In genomic region chr5:68265347-68265746, GRCh38 we compare ENCODE assay signal across 11 cellular contexts. TPM values are rescaled to one million over a fixed set of nuclear protein-coding genes. Genes with fewer than 3 reads are reported as not detected.
DNase-seq lines count a peak whose midpoint lies in the region; ATAC-seq, FAIRE-seq and TF ChIP-seq lines count a peak whose summit lies in the region.
"Had no signal": no experiment of that assay in that cellular context is flagged by ENCODE, and none has a peak within 500 bp of the region (broad histone marks: within the 10 kb centered on the region; RNA-seq: fewer than 3 reads in every experiment).

No MANE protein-coding gene starts in this region.

- H3K9me3 Mint-ChIP-seq in activated naive CD8-positive, alpha-beta T cell treated with anti-CD3 and anti-CD28 coated beads, Interleukin-2, amount 50 U/mL, for 24 hours, result no peaks in the 10 kb centered on the region

- H3K9me1 ChIP-seq in keratinocyte (ENCODE audit: control insufficient read depth, extremely low read depth, insufficient read depth, low read length), result no peaks in the 10 kb centered on the region

- H4K20me1 ChIP-seq in keratinocyte (ENCODE audit: control insufficient read depth, extremely low read depth, insufficient read depth, low read length), result no peaks in the 10 kb centered on the region

- ATAC-seq in activated naive CD8-positive, alpha-beta T cell treated with anti-CD3 and anti-CD28 coated beads, Interleukin-2, amount 50 U/mL, for 24 hours, result no peak

- H3K27ac ChIP-seq in keratinocyte (ENCODE audit: control insufficient read depth, insufficient read depth, low read length) (peak overlapping the region; percentile 10), small intestine (ENCODE audit: low read depth in 1 of 2, low read length in 1 of 2) (peak overlapping the region; percentile 51 to 78), caudate nucleus (ENCODE audit: low read depth, low read length) (no peak overlapping the region)

- peaks cover 33% of the 10 kb centered on the region for H3K79me2 ChIP-seq in keratinocyte (ENCODE audit: control insufficient read depth, insufficient read depth, low read length)

- no peak overlapping the region for H3K4me3 Mint-ChIP-seq in activated naive CD8-positive, alpha-beta T cell treated with anti-CD3 and anti-CD28 coated beads, Interleukin-2, amount 50 U/mL, for 24 hours

- DNase-seq in GM12892 (ENCODE audit: insufficient read length), result no peak
- no peak for DNase-seq in activated naive CD8-positive, alpha-beta T cell treated with anti-CD3 and anti-CD28 coated beads, Interleukin-2, amount 50 U/mL, for 24 hours
- no peak for DNase-seq in keratinocyte (ENCODE audit: low read depth, low spot score)
- DNase-seq in small intestine, result no peak
- DNase-seq in HAP-1 (ENCODE audit: low spot score in 2 of 2), result no peak
- no peak for DNase-seq in glomerular visceral epithelial cell (ENCODE audit: extremely low spot score)
- DNase-seq in caudate nucleus (lab: John Stamatoyannopoulos, UW), result no peak
- no peak for DNase-seq in Ammon's horn (ENCODE audit: low spot score)
- DNase-seq: activated CD8-positive, alpha-beta memory T cell treated with anti-CD3 and anti-CD28 coated beads, Interleukin-2, amount 50 U/mL, for 4 hours; NCI-H2107; substantia nigra had no signal

- FAIRE-seq in GM12892 (lab: Jason Lieb, UNC), result peak; percentile 33
- FAIRE-seq in keratinocyte (lab: Jason Lieb, UNC), result peak; percentile 63
- no peak for FAIRE-seq in small intestine (lab: Jason Lieb, UNC)

- H3K4me3 ChIP-seq in keratinocyte (ENCODE audit: control insufficient read depth in 2 of 3, extremely low read depth in 1 of 3, insufficient read depth in 2 of 3, low read depth in 1 of 3, low read length in 3 of 3) (no peak overlapping the region), small intestine (ENCODE audit: low read depth in 1 of 2, low read length in 2 of 2) (no peak overlapping the region), HAP-1 (no peak overlapping the region)

- in situ Hi-C loops in HAP-1 (cut with MboI; ENCODE audit: low sequenced_read_pairs), result no loop called here

- no peak for TF ChIP-seq CTCF in keratinocyte (optimal IDR thresholded peaks at IDR 0.05 in 1 of 3, IDR thresholded peaks at IDR 0.05 in 1 of 3, conservative IDR thresholded peaks at IDR 0.05 in 1 of 3; ENCODE audit: extremely low read depth in 1 of 3, insufficient read depth in 2 of 3, low read length in 3 of 3)

- no peak overlapping the region for H2AFZ ChIP-seq in keratinocyte (ENCODE audit: control insufficient read depth, low read length)

- peak overlapping the region; percentile 65 for H3K4me2 ChIP-seq in keratinocyte (ENCODE audit: control insufficient read depth, extremely low read depth, insufficient read depth, low read depth, low read length)

- dilution Hi-C loops in keratinocyte (cut with MboI; ENCODE audit: extremely low pct_ligation_motif_present, low sequenced_read_pairs), result no loop called here

- TF ChIP-seq POLR2A in GM12892 (IDR thresholded peaks at IDR 0.05; ENCODE audit: low read depth, low read length), result no peak

- H3K27me3 Mint-ChIP-seq in activated naive CD8-positive, alpha-beta T cell treated with anti-CD3 and anti-CD28 coated beads, Interleukin-2, amount 50 U/mL, for 24 hours, result no peaks in the 10 kb centered on the region

- no peak overlapping the region for H3K9ac ChIP-seq in keratinocyte (ENCODE audit: control insufficient read depth, extremely low read depth, insufficient read depth, low read length)

- peaks cover 50% of the 10 kb centered on the region for H3K4me1 ChIP-seq in keratinocyte (ENCODE audit: control insufficient read depth, extremely low read depth, insufficient read depth, low read length)
- peaks cover 15 to 35% of the 10 kb centered on the region in 2 donors for H3K4me1 ChIP-seq in small intestine (ENCODE audit: control insufficient read depth in 2 of 2, insufficient read depth in 1 of 2, low read depth in 1 of 2, low read length in 1 of 2)
- no peaks in the 10 kb centered on the region; the same call in 1 of the 2 replicates for H3K4me1 ChIP-seq in HAP-1

- 28 to 37% (median 29%) methylated on average over 2 of the region's 2 CpGs for WGBS in small intestine, 3 donors

- H3K9me3 ChIP-seq in keratinocyte (ENCODE audit: control insufficient read depth, low read depth, low read length), result no peaks in the 10 kb centered on the region
- H3K9me3 ChIP-seq in small intestine (ENCODE audit: control insufficient read depth, low read depth), result no peaks in the 10 kb centered on the region
- H3K9me3 ChIP-seq in HAP-1, result no peaks in the 10 kb centered on the region

- H3K36me3 ChIP-seq in keratinocyte (ENCODE audit: control insufficient read depth in 2 of 2, extremely low read depth in 1 of 2, insufficient read depth in 2 of 2, low read length in 2 of 2) (no peaks in the 10 kb centered on the region), small intestine (ENCODE audit: control insufficient read depth in 2 of 2, insufficient read depth in 2 of 2, low read length in 2 of 2) (no peaks in the 10 kb centered on the region), HAP-1 (replicated peaks) (no peaks in the 10 kb centered on the region)

- H3K4me1 Mint-ChIP-seq in activated naive CD8-positive, alpha-beta T cell treated with anti-CD3 and anti-CD28 coated beads, Interleukin-2, amount 50 U/mL, for 24 hours, result peaks cover 83% of the 10 kb centered on the region

- H3K27me3 ChIP-seq in keratinocyte (ENCODE audit: control insufficient read depth, extremely low read depth, insufficient read depth, low read length), result no peaks in the 10 kb centered on the region
- no peaks in the 10 kb centered on the region for H3K27me3 ChIP-seq in small intestine (ENCODE audit: control insufficient read depth in 2 of 2, insufficient read depth in 2 of 2, low read length in 2 of 2)
- no peaks in the 10 kb centered on the region for H3K27me3 ChIP-seq in HAP-1 (ENCODE audit: low read depth)

- H3K27ac Mint-ChIP-seq in activated naive CD8-positive, alpha-beta T cell treated with anti-CD3 and anti-CD28 coated beads, Interleukin-2, amount 50 U/mL, for 24 hours, result peak overlapping the region; percentile 35

- H3K36me3 Mint-ChIP-seq in activated naive CD8-positive, alpha-beta T cell treated with anti-CD3 and anti-CD28 coated beads, Interleukin-2, amount 50 U/mL, for 24 hours (ENCODE audit: low read depth), result peaks cover 4% of the 10 kb centered on the region

RNA-seq across cellular contexts. Expression of gene PIK3R1, which starts 49.8 kb away (rescaled TPM):
- 20.8 TPM for polyA plus RNA-seq in GM12892 (2012; ENCODE audit: missing spikeins)
- 6.6 to 16.7 TPM (median 13.9 TPM) in 3 replicates for polyA plus RNA-seq in keratinocyte
- polyA plus RNA-seq in keratinocyte (2011; ENCODE audit: low read depth), result 40.8 TPM
- polyA plus RNA-seq in keratinocyte (2011; cell fraction: cytosol; rRNA removed), result 7.0 and 9.9 TPM in 2 replicates
- 16.0 and 17.5 TPM in 2 replicates for polyA plus RNA-seq in keratinocyte (2011; cell fraction: nucleus; rRNA removed)
- polyA plus RNA-seq in keratinocyte (2012; ENCODE audit: low replicate concordance), result 14.4 and 15.8 TPM in 2 replicates
- 31.5 to 55.5 TPM (median 53.6 TPM) in 3 replicates for polyA minus RNA-seq in keratinocyte
- polyA minus RNA-seq in keratinocyte (2011; cell fraction: cytosol; rRNA and poly(A)+ RNA removed), result 15.3 TPM
- polyA minus RNA-seq in keratinocyte (2011; cell fraction: nucleus; rRNA and poly(A)+ RNA removed), result 22.4 and 50.5 TPM in 2 replicates
- 10 to 100 TPM in 1 of 3 donors, 1 to 10 TPM in 2; 9.2 to 31.1 (median 9.8) TPM for polyA plus RNA-seq in small intestine
